8 cellular contexts compared by ENCODE assay signal in genomic region chr3:155744626-155745324, GRCh38. TPM values are rescaled to one million over a fixed set of nuclear protein-coding genes. Genes with fewer than 3 reads are reported as not detected.
DNase-seq lines count a peak whose midpoint lies in the region; ATAC-seq, FAIRE-seq and TF ChIP-seq lines count a peak whose summit lies in the region.

Gene PLCH1, minus strand, starts transcription at chr3:155745071. Its CDS starts 40,847 bp downstream, at chr3:155704224.

- H3K27me3 Mint-ChIP-seq in activated CD8-positive, alpha-beta memory T cell treated with anti-CD3 and anti-CD28 coated beads, Interleukin-2, amount 10 ng/mL, durations not matched to agents 7 days and 5 days, result peaks cover 70% of the 10 kb centered on the region
- H3K27me3 Mint-ChIP-seq in endothelial cell (ENCODE audit: unreplicated experiment), result no peaks in the 10 kb centered on the region

- TF ChIP-seq CTCF in AG09319 (IDR thresholded peaks at IDR 0.05; ENCODE audit: low read depth, low read length) (no peak), endothelial cell (IDR thresholded peaks at IDR 0.05; ENCODE audit: unreplicated experiment) (no peak)

- H2AK5ac ChIP-seq in mesendoderm (ENCODE audit: low read length), result no peak within 1 kb of the TSS

- CTCF ChIA-PET in activated CD8-positive, alpha-beta memory T cell treated with anti-CD3 and anti-CD28 coated beads, Interleukin-2, amount 10 ng/mL, durations not matched to agents 7 days and 5 days (lab: Charles Lee), result no interaction called here

- H3K36me3 ChIP-seq in mesendoderm (ENCODE audit: control insufficient read depth, insufficient read depth, low read length), result no peaks in the 10 kb centered on the region

- H3K4me3 Mint-ChIP-seq in activated CD8-positive, alpha-beta memory T cell treated with anti-CD3 and anti-CD28 coated beads, Interleukin-2, amount 10 ng/mL, durations not matched to agents 7 days and 5 days, result peak within 1 kb of the TSS; percentile 74
- H3K4me3 Mint-ChIP-seq in endothelial cell (ENCODE audit: unreplicated experiment), result peak within 1 kb of the TSS; percentile 93

- peak within 1 kb of the TSS; percentile 79 for H3K4me2 ChIP-seq in mesendoderm (ENCODE audit: low read length)

- H3K4me1 Mint-ChIP-seq in activated CD8-positive, alpha-beta memory T cell treated with anti-CD3 and anti-CD28 coated beads, Interleukin-2, amount 10 ng/mL, durations not matched to agents 7 days and 5 days, result peaks cover 19% of the 10 kb centered on the region
- H3K4me1 Mint-ChIP-seq in endothelial cell (ENCODE audit: unreplicated experiment), result peaks cover 4% of the 10 kb centered on the region

- no peak within 1 kb of the TSS for H3K27ac Mint-ChIP-seq in activated CD8-positive, alpha-beta memory T cell treated with anti-CD3 and anti-CD28 coated beads, Interleukin-2, amount 10 ng/mL, durations not matched to agents 7 days and 5 days
- peak within 1 kb of the TSS; percentile 57 for H3K27ac Mint-ChIP-seq in endothelial cell (ENCODE audit: unreplicated experiment)

- H3K56ac ChIP-seq in mesendoderm (ENCODE audit: low read length), result peak within 1 kb of the TSS; percentile 94

- no peak within 1 kb of the TSS for H2BK120ac ChIP-seq in mesendoderm (ENCODE audit: low read depth, low read length)

- H3K27me3 ChIP-seq in mesendoderm (ENCODE audit: insufficient read depth, low read length, poor library complexity), result no peaks in the 10 kb centered on the region

- no peak for FAIRE-seq in GM19239 (lab: Jason Lieb, UNC)

- peak within 1 kb of the TSS; percentile 88 for H3K9ac ChIP-seq in mesendoderm (ENCODE audit: low read length)

- no peak within 1 kb of the TSS for H2BK5ac ChIP-seq in mesendoderm (ENCODE audit: low read length)

- peak within 1 kb of the TSS; percentile 10 for H3K4ac ChIP-seq in mesendoderm (ENCODE audit: low read depth, low read length)

- peak; percentile 4 for DNase-seq in AG09319 (ENCODE audit: extremely low read depth, low read depth)
- peak; percentile 22 for DNase-seq in GM19239 (ENCODE audit: insufficient read length, low spot score)
- peak; percentile 55 for DNase-seq in NCI-H524 treated with DMSO at 0.1 percent for 48 hours (lab: John Stamatoyannopoulos, UW)
- peak; percentile 56 for DNase-seq in activated CD8-positive, alpha-beta memory T cell treated with anti-CD3 and anti-CD28 coated beads, Interleukin-2, amount 10 ng/mL, durations not matched to agents 7 days and 5 days
- peak; percentile 77 for DNase-seq in endothelial cell (ENCODE audit: low spot score)
- peak; percentile 96 for DNase-seq in mesendoderm
- peak; percentile 5 to 43 (median 15) for DNase-seq in stimulated activated naive CD4-positive, alpha-beta T cell (lab: John Stamatoyannopoulos, UW)

- peaks cover 1% of the 10 kb centered on the region for H3K79me1 ChIP-seq in mesendoderm (ENCODE audit: low read length)

- peak within 1 kb of the TSS; percentile 55 for H3K18ac ChIP-seq in mesendoderm (ENCODE audit: low read length)

- no peaks in the 10 kb centered on the region for H3K79me2 ChIP-seq in mesendoderm (ENCODE audit: control insufficient read depth, insufficient read depth, low read length)

- peak within 1 kb of the TSS; percentile 89 for H3K4me3 ChIP-seq in mesendoderm (ENCODE audit: low read length)

- H3K9me3 Mint-ChIP-seq in activated CD8-positive, alpha-beta memory T cell treated with anti-CD3 and anti-CD28 coated beads, Interleukin-2, amount 10 ng/mL, durations not matched to agents 7 days and 5 days (ENCODE audit: low read depth), result no peaks in the 10 kb centered on the region
- H3K9me3 Mint-ChIP-seq in endothelial cell (ENCODE audit: unreplicated experiment), result no peaks in the 10 kb centered on the region

- no peak within 1 kb of the TSS for H4K5ac ChIP-seq in mesendoderm (ENCODE audit: low read length)

- H3K36me3 Mint-ChIP-seq in activated CD8-positive, alpha-beta memory T cell treated with anti-CD3 and anti-CD28 coated beads, Interleukin-2, amount 10 ng/mL, durations not matched to agents 7 days and 5 days, result no peaks in the 10 kb centered on the region
- no peaks in the 10 kb centered on the region for H3K36me3 Mint-ChIP-seq in endothelial cell (ENCODE audit: low read depth, unreplicated experiment)

- H4K8ac ChIP-seq in mesendoderm (ENCODE audit: low read depth, low read length), result no peak within 1 kb of the TSS

- no peak within 1 kb of the TSS for H3K27ac ChIP-seq in mesendoderm (ENCODE audit: low read depth, low read length)

- ATAC-seq in HG03439 (IDR thresholded peaks at IDR 0.05; ENCODE audit: unreplicated experiment), result peak; percentile 54
- ATAC-seq in activated CD8-positive, alpha-beta memory T cell treated with anti-CD3 and anti-CD28 coated beads, Interleukin-2, amount 10 ng/mL, durations not matched to agents 7 days and 5 days, result peak; percentile 72

- peak within 1 kb of the TSS; percentile 75 for H3K23ac ChIP-seq in mesendoderm (ENCODE audit: low read length)

- peaks cover 10% of the 10 kb centered on the region for H3K4me1 ChIP-seq in mesendoderm (ENCODE audit: control insufficient read depth, low read depth, low read length)

- no CpG with 5 or more reads among the region's 33 CpGs for WGBS in mesendoderm (ENCODE audit: extremely low coverage, insufficient coverage, low lambda C conversion rate)

- no peak within 1 kb of the TSS for H2BK15ac ChIP-seq in mesendoderm (replicated peaks; ENCODE audit: low read depth)

RNA-seq across cellular contexts. Expression of gene PLCH1, which starts in this region (rescaled TPM):
- under 1 TPM; 0.26 to 0.58 TPM for total RNA-seq in activated CD8-positive, alpha-beta memory T cell treated with anti-CD3 and anti-CD28 coated beads, Interleukin-2, amount 10 ng/mL, durations not matched to agents 7 days and 5 days
- total RNA-seq in endothelial cell (ENCODE audit: unreplicated experiment), result 20.9 TPM
- 3.0 TPM for polyA plus RNA-seq in mesendoderm (2013, experiment 1 of 2)
- 3.0 TPM for polyA plus RNA-seq in mesendoderm (2013, experiment 2 of 2)

Comparison
In these comparisons a context has a peak if more than half of its experiments do, and no peak if none do; other contexts are left out.
1. RNA of gene PLCH1 (total RNA-seq): 20.9 TPM in endothelial cell (single experiment); 0.26 to 0.58 TPM in activated CD8-positive, alpha-beta memory T cell treated with anti-CD3 and anti-CD28 coated beads, Interleukin-2, amount 10 ng/mL, durations not matched to agents 7 days and 5 days; every median in the first group is over 10 times any median in the second.
2. Peak in DNase-seq and ATAC-seq in activated CD8-positive, alpha-beta memory T cell treated with anti-CD3 and anti-CD28 coated beads, Interleukin-2, amount 10 ng/mL, durations not matched to agents 7 days and 5 days; RNA of the gene not detected or under 1 TPM.
3. DNase-seq: peak in every context shown above with its lines; median percentile 96 in mesendoderm; 77 in endothelial cell; 56 in activated CD8-positive, alpha-beta memory T cell treated with anti-CD3 and anti-CD28 coated beads, Interleukin-2, amount 10 ng/mL, durations not matched to agents 7 days and 5 days; 55 in NCI-H524 treated with DMSO at 0.1 percent for 48 hours; 22 in GM19239; 15 in stimulated activated naive CD4-positive, alpha-beta T cell; 4 in AG09319.